ENCODE assay signal across 8 cellular contexts in genomic region chr12:84842406-84843013, GRCh38.
DNase-seq lines count a peak whose midpoint lies in the region; ATAC-seq, FAIRE-seq and TF ChIP-seq lines count a peak whose summit lies in the region.

No MANE protein-coding gene starts in this region.

- no peak for DNase-seq in DND-41
- peak; percentile 34 for DNase-seq in HS-5 (ENCODE audit: low read depth)
- DNase-seq in osteoblast (ENCODE audit: insufficient read length, low spot score, missing footprints): no peak
- no peak for DNase-seq in amygdala (lab: John Stamatoyannopoulos, UW)
- no peak for DNase-seq in stimulated activated CD4-positive, alpha-beta T cell treated with anti-CD3 and anti-CD28 coated beads, Interleukin-4, amount 100 ng/mL, for 4 hours

- H3K79me2 ChIP-seq in DND-41 (ENCODE audit: insufficient read depth, low read length): no peaks in the 10 kb centered on the region
- no peaks in the 10 kb centered on the region for H3K79me2 ChIP-seq in OCI-LY3 (ENCODE audit: low read length)
- H3K79me2 ChIP-seq in osteoblast (ENCODE audit: insufficient read depth, low read length): no peaks in the 10 kb centered on the region

- H3K27ac ChIP-seq in DND-41 (ENCODE audit: low read length) (no peak overlapping the region), OCI-LY3 (ENCODE audit: low read length) (no peak overlapping the region), osteoblast (ENCODE audit: low read depth, low read length) (no peak overlapping the region)

- peak; percentile 96 for FAIRE-seq in endometrium (lab: Jason Lieb, UNC)

- H3K4me2 ChIP-seq in DND-41 (ENCODE audit: insufficient read depth, low read length): no peak overlapping the region
- no peak overlapping the region for H3K4me2 ChIP-seq in OCI-LY3 (ENCODE audit: low read length)
- H3K4me2 ChIP-seq in osteoblast (ENCODE audit: insufficient read depth, low read length): no peak overlapping the region

- H3K9me3 ChIP-seq in DND-41 (ENCODE audit: insufficient read depth, low read length, severe bottlenecking): no peaks in the 10 kb centered on the region
- no peaks in the 10 kb centered on the region for H3K9me3 ChIP-seq in OCI-LY3 (ENCODE audit: insufficient read depth, low read length)
- H3K9me3 ChIP-seq in osteoblast (ENCODE audit: low read depth, low read length): no peaks in the 10 kb centered on the region

- no peak overlapping the region for H3K4me3 ChIP-seq in DND-41 (ENCODE audit: low read depth in 1 of 2, low read length in 2 of 2)
- H3K4me3 ChIP-seq in OCI-LY3 (ENCODE audit: low read length): no peak overlapping the region
- no peak overlapping the region for H3K4me3 ChIP-seq in osteoblast (ENCODE audit: insufficient read depth, low read length)

- H4K20me1 ChIP-seq in DND-41 (ENCODE audit: insufficient read depth, low read length) (no peaks in the 10 kb centered on the region), OCI-LY3 (ENCODE audit: insufficient read depth, low read length) (no peaks in the 10 kb centered on the region), osteoblast (ENCODE audit: insufficient read depth, low read length) (no peaks in the 10 kb centered on the region)

- H3K27me3 ChIP-seq in DND-41 (ENCODE audit: insufficient read depth, low read length, poor library complexity) (no peaks in the 10 kb centered on the region), OCI-LY3 (ENCODE audit: low read depth, low read length) (no peaks in the 10 kb centered on the region), osteoblast (ENCODE audit: insufficient read depth, low read length) (no peaks in the 10 kb centered on the region)

- TF ChIP-seq CTCF in DND-41 (IDR thresholded peaks at IDR 0.05; ENCODE audit: borderline replicate concordance, extremely low read depth, low read length, poor library complexity, severe bottlenecking) (peak; percentile 65), OCI-LY3 (IDR thresholded peaks at IDR 0.05; ENCODE audit: low read depth, low read length) (peak; percentile 76), osteoblast (IDR thresholded peaks at IDR 0.05; ENCODE audit: extremely low read depth, low read depth, low read length) (peak; percentile 65)

- H3K4me1 ChIP-seq in DND-41 (ENCODE audit: insufficient read depth, low read length): no peaks in the 10 kb centered on the region
- peaks cover 13% of the 10 kb centered on the region for H3K4me1 ChIP-seq in OCI-LY3 (ENCODE audit: low read length)
- H3K4me1 ChIP-seq in osteoblast (ENCODE audit: insufficient read depth, low read length): no peaks in the 10 kb centered on the region

- H2AFZ ChIP-seq in DND-41 (ENCODE audit: low read depth, low read length): no peak overlapping the region
- H2AFZ ChIP-seq in OCI-LY3 (ENCODE audit: low read depth, low read length): no peak overlapping the region
- no peak overlapping the region for H2AFZ ChIP-seq in osteoblast (ENCODE audit: low read length)

- H3K9ac ChIP-seq in DND-41 (ENCODE audit: low read depth, low read length) (no peak overlapping the region), OCI-LY3 (ENCODE audit: low read length) (no peak overlapping the region)

- no peaks in the 10 kb centered on the region for H3K36me3 ChIP-seq in DND-41 (ENCODE audit: insufficient read depth, low read length)
- H3K36me3 ChIP-seq in OCI-LY3 (replicated peaks; ENCODE audit: low read depth, low read length): no peaks in the 10 kb centered on the region
- no peaks in the 10 kb centered on the region for H3K36me3 ChIP-seq in osteoblast (ENCODE audit: insufficient read depth, low read length)

- ATAC-seq in DND-41 (ENCODE audit: insufficient read depth, low read depth) (no peak), GM21515 (IDR thresholded peaks at IDR 0.05; ENCODE audit: unreplicated experiment) (peak; percentile 83)
